ENCODE assay signal across 14 cellular contexts in genomic region chr1:116483481-116484309, GRCh38.
DNase-seq lines count a peak whose midpoint lies in the region; ATAC-seq, FAIRE-seq and TF ChIP-seq lines count a peak whose summit lies in the region.
"Had no signal": no experiment of that assay in that cellular context is flagged by ENCODE, and none has a peak within 500 bp of the region (broad histone marks: within the 10 kb centered on the region; RNA-seq: fewer than 3 reads in every experiment).

No MANE protein-coding gene starts in this region.

- TF ChIP-seq POLR2A in right lobe of liver (IDR thresholded peaks at IDR 0.05), result no peak

- CTCF ChIA-PET in PC-9 (lab: Charles Lee), result interaction anchor here (3.0 kb wide), 1 partner anchor 15 kb away, joined by 12 read pairs; no protein-coding TSS in a partner anchor

- 60% methylated on average over 7 of the region's 11 CpGs for WGBS in right lobe of liver (ENCODE audit: insufficient coverage, low coverage, low lambda C conversion rate, missing lambda C conversion rate)
- 37 to 62% (median 38%) methylated on average over 9 to 11 of the region's 11 CpGs for WGBS in small intestine, 3 donors

- H3K9me3 ChIP-seq in colonic mucosa (no peaks in the 10 kb centered on the region), right lobe of liver (no peaks in the 10 kb centered on the region), small intestine (ENCODE audit: control insufficient read depth, low read depth) (no peaks in the 10 kb centered on the region), PC-9 (ENCODE audit: insufficient read depth, low read depth) (no peaks in the 10 kb centered on the region)

- H3K27ac ChIP-seq in colonic mucosa (peak overlapping the region; percentile 59), right lobe of liver (no peak overlapping the region), small intestine (ENCODE audit: low read depth in 1 of 2, low read length in 1 of 2) (peak overlapping the region; percentile 90 to 97), PC-9 (no peak overlapping the region)

- H3F3A ChIP-seq in PC-9 (ENCODE audit: insufficient read depth, low read depth), result peaks cover 25% of the 10 kb centered on the region

- DNase-seq in OCI-M1 (lab: John Stamatoyannopoulos, UW) (peak; percentile 49), colonic mucosa (peak; percentile 82), right lobe of liver (peak in 1 of 3 donors; percentile 47), small intestine (peak; percentile 98), PC-9 (no peak), NCI-H146 treated with DMSO at 0.1 percent for 48 hours (lab: John Stamatoyannopoulos, UW; ENCODE audit: unreplicated experiment) (no peak), SW 1271 (lab: John Stamatoyannopoulos, UW) (no peak)
- DNase-seq: effector CD8-positive, alpha-beta T cell; NCI-H446 treated with DMSO at 0.1 percent for 48 hours; occipital lobe; stimulated activated naive CD4-positive, alpha-beta T cell treated with Interleukin-2 at 50 U/mL for 16 hours had no signal

- no peaks in the 10 kb centered on the region for H4K20me1 ChIP-seq in PC-9 (ENCODE audit: insufficient read depth)

- POLR2A ChIA-PET in PC-9 (lab: Charles Lee; ENCODE audit: unreplicated experiment), result interaction anchor here (0.6 kb wide), 2 partner anchors 63 to 576 kb away, joined by 3 read pairs; partner anchors contain the start of gene TTF2

- peak overlapping the region in 1 of 2 donors; percentile 65 for H3K9ac ChIP-seq in colonic mucosa (ENCODE audit: low read depth in 2 of 2, low read length in 2 of 2)

- no peaks in the 10 kb centered on the region for H3K79me2 ChIP-seq in PC-9 (ENCODE audit: low read depth)

- no TSS peak for BruUV-seq in PC-9 (replicated peaks; lab: Mats Ljungman, UMichigan)

- no peak overlapping the region for H3K4me3 ChIP-seq in colonic mucosa
- H3K4me3 ChIP-seq in right lobe of liver, result no peak overlapping the region
- no peak overlapping the region for H3K4me3 ChIP-seq in small intestine (ENCODE audit: low read depth in 1 of 2, low read length in 2 of 2)
- H3K4me3 ChIP-seq in PC-9, result no peak overlapping the region
- H3K4me3 ChIP-seq: GM23338 had no signal

- no peak overlapping the region for H2AFZ ChIP-seq in PC-9

- ATAC-seq in right lobe of liver, result peak in 3 of 4 donors; percentile 11 to 33 (median 27)
- ATAC-seq in HG03045 (IDR thresholded peaks at IDR 0.05; ENCODE audit: unreplicated experiment), result no peak
- ATAC-seq: GM23338 had no signal

- intact Hi-C loops in colonic mucosa (cut with DNase I) (loop anchor here (2.0 kb wide), 1 partner anchor 345 kb away; no protein-coding TSS in a partner anchor), right lobe of liver (cut with DNase I) (loop anchor here (5.0 to 10.0 kb wide), 3 partner anchors 116 to 339 kb away; no protein-coding TSS in a partner anchor), PC-9 (cut with micrococcal nuclease; ENCODE audit: unreplicated experiment) (loop anchor here (2.0 kb wide), 1 partner anchor 65 kb away; no protein-coding TSS in a partner anchor)

- no peaks in the 10 kb centered on the region for H3K9me2 ChIP-seq in PC-9 (ENCODE audit: insufficient read depth)

- H3K36me3 ChIP-seq in colonic mucosa, result no peaks in the 10 kb centered on the region
- H3K36me3 ChIP-seq in right lobe of liver, result no peaks in the 10 kb centered on the region
- H3K36me3 ChIP-seq in small intestine (ENCODE audit: control insufficient read depth in 2 of 2, insufficient read depth in 2 of 2, low read length in 2 of 2), result no peaks in the 10 kb centered on the region
- no peaks in the 10 kb centered on the region for H3K36me3 ChIP-seq in PC-9 (ENCODE audit: low read depth)

- H3K27me3 ChIP-seq in colonic mucosa, result no peaks in the 10 kb centered on the region
- no peaks in the 10 kb centered on the region for H3K27me3 ChIP-seq in right lobe of liver
- no peaks in the 10 kb centered on the region for H3K27me3 ChIP-seq in small intestine (ENCODE audit: control insufficient read depth in 2 of 2, insufficient read depth in 2 of 2, low read length in 2 of 2)
- no peaks in the 10 kb centered on the region for H3K27me3 ChIP-seq in PC-9 (ENCODE audit: insufficient read depth, low read depth)

- H3K4me1 ChIP-seq in colonic mucosa (peaks cover 9% of the 10 kb centered on the region), right lobe of liver (no peaks in the 10 kb centered on the region), small intestine (ENCODE audit: control insufficient read depth in 2 of 2, insufficient read depth in 1 of 2, low read depth in 1 of 2, low read length in 1 of 2) (peaks cover 11 to 15% of the 10 kb centered on the region in 2 donors), PC-9 (replicated peaks; ENCODE audit: insufficient read depth) (peaks cover 42% of the 10 kb centered on the region)

- TF ChIP-seq CTCF in colonic mucosa (IDR thresholded peaks at IDR 0.05) (no peak), right lobe of liver (IDR thresholded peaks at IDR 0.05) (no peak), PC-9 (conservative IDR thresholded peaks at IDR 0.05) (no peak)

- FAIRE-seq in small intestine (lab: Jason Lieb, UNC), result no peak
- FAIRE-seq: RCC 7860 had no signal

- H3K4me2 ChIP-seq in PC-9, result no peak overlapping the region
- H3K4me2 ChIP-seq: GM23338 had no signal

Comparison
In these comparisons a context has a peak if more than half of its experiments do, and no peak if none do; other contexts are left out.
1. DNase-seq: peak in OCI-M1 (single experiment), colonic mucosa (single experiment) and small intestine (single experiment); none in PC-9 (0 of 2), NCI-H146 treated with DMSO at 0.1 percent for 48 hours (single experiment) and SW 1271 (0 of 2).
2. H3K27ac ChIP-seq: peak in colonic mucosa (single experiment) and small intestine (2 of 2); none in right lobe of liver (0 of 3) and PC-9 (single experiment).